2 cellular contexts compared by ENCODE assay signal in genomic region chr2:121707920-121708361, GRCh38.
TF ChIP-seq lines count a peak whose summit lies in the region.

No MANE protein-coding gene starts in this region.

TF ChIP-seq in SK-N-SH treated with all-trans-retinoic acid at 6 μM for 48 hours, 23 proteins besides CTCF, POLR2A, EP300 and RAD21 (continued from another document):
- no peak for TF ChIP-seq TSHZ2 (CRISPR knock-in tag; IDR thresholded peaks at IDR 0.05)
- no peak for TF ChIP-seq CSDC2 (CRISPR knock-in tag; IDR thresholded peaks at IDR 0.05)
- TF ChIP-seq BACH2 (CRISPR knock-in tag; IDR thresholded peaks at IDR 0.05; ENCODE audit: borderline replicate concordance) = no peak
- TF ChIP-seq CSRNP3 (CRISPR knock-in tag; IDR thresholded peaks at IDR 0.05) = no peak
- TF ChIP-seq SNAI2 (CRISPR knock-in tag; IDR thresholded peaks at IDR 0.05) = no peak
- TF ChIP-seq ZNF8 (CRISPR knock-in tag; IDR thresholded peaks at IDR 0.05) = no peak
- no peak for TF ChIP-seq ESRRG (CRISPR knock-in tag; IDR thresholded peaks at IDR 0.05)
- TF ChIP-seq TCF4 (CRISPR knock-in tag; IDR thresholded peaks at IDR 0.05; ENCODE audit: borderline replicate concordance) = no peak
- TF ChIP-seq ZFP30 (CRISPR knock-in tag; IDR thresholded peaks at IDR 0.05) = no peak
- no peak for TF ChIP-seq OSR1 (CRISPR knock-in tag; IDR thresholded peaks at IDR 0.05)
- no peak for TF ChIP-seq ISL1 (CRISPR knock-in tag; IDR thresholded peaks at IDR 0.05)
- TF ChIP-seq, protein P1, sequence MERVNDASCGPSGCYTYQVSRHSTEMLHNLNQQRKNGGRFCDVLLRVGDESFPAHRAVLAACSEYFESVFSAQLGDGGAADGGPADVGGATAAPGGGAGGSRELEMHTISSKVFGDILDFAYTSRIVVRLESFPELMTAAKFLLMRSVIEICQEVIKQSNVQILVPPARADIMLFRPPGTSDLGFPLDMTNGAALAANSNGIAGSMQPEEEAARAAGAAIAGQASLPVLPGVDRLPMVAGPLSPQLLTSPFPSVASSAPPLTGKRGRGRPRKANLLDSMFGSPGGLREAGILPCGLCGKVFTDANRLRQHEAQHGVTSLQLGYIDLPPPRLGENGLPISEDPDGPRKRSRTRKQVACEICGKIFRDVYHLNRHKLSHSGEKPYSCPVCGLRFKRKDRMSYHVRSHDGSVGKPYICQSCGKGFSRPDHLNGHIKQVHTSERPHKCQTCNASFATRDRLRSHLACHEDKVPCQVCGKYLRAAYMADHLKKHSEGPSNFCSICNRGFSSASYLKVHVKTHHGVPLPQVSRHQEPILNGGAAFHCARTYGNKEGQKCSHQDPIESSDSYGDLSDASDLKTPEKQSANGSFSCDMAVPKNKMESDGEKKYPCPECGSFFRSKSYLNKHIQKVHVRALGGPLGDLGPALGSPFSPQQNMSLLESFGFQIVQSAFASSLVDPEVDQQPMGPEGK (CRISPR knock-in tag; IDR thresholded peaks at IDR 0.05; ENCODE audit: borderline replicate concordance) = no peak
- TF ChIP-seq ZFP3 (CRISPR knock-in tag; IDR thresholded peaks at IDR 0.05) = no peak
- TF ChIP-seq ZNF70 (CRISPR knock-in tag; IDR thresholded peaks at IDR 0.05) = no peak
- TF ChIP-seq CREB5 (CRISPR knock-in tag; IDR thresholded peaks at IDR 0.05; ENCODE audit: low read depth) = no peak
- TF ChIP-seq, protein P2, sequence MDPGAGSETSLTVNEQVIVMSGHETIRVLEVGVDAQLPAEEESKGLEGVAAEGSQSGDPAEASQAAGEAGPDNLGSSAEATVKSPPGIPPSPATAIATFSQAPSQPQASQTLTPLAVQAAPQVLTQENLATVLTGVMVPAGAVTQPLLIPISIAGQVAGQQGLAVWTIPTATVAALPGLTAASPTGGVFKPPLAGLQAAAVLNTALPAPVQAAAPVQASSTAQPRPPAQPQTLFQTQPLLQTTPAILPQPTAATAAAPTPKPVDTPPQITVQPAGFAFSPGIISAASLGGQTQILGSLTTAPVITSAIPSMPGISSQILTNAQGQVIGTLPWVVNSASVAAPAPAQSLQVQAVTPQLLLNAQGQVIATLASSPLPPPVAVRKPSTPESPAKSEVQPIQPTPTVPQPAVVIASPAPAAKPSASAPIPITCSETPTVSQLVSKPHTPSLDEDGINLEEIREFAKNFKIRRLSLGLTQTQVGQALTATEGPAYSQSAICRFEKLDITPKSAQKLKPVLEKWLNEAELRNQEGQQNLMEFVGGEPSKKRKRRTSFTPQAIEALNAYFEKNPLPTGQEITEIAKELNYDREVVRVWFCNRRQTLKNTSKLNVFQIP (CRISPR knock-in tag; IDR thresholded peaks at IDR 0.05; ENCODE audit: borderline replicate concordance, low read depth) = no peak

TF ChIP-seq in SK-N-SH, 30 proteins besides CTCF, POLR2A, EP300 and RAD21 (continued from another document):
- TF ChIP-seq, protein P3, sequence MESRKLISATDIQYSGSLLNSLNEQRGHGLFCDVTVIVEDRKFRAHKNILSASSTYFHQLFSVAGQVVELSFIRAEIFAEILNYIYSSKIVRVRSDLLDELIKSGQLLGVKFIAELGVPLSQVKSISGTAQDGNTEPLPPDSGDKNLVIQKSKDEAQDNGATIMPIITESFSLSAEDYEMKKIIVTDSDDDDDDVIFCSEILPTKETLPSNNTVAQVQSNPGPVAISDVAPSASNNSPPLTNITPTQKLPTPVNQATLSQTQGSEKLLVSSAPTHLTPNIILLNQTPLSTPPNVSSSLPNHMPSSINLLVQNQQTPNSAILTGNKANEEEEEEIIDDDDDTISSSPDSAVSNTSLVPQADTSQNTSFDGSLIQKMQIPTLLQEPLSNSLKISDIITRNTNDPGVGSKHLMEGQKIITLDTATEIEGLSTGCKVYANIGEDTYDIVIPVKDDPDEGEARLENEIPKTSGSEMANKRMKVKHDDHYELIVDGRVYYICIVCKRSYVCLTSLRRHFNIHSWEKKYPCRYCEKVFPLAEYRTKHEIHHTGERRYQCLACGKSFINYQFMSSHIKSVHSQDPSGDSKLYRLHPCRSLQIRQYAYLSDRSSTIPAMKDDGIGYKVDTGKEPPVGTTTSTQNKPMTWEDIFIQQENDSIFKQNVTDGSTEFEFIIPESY (IDR thresholded peaks at IDR 0.05; ENCODE audit: borderline replicate concordance, low read depth) = no peak
- TF ChIP-seq CHD2 (IDR thresholded peaks at IDR 0.05; ENCODE audit: low read length, partially characterized antibody) (no peak), SIN3A (IDR thresholded peaks at IDR 0.05; ENCODE audit: borderline replicate concordance, low read depth, low read length) (no peak)
